In the genomic region with DNA sequence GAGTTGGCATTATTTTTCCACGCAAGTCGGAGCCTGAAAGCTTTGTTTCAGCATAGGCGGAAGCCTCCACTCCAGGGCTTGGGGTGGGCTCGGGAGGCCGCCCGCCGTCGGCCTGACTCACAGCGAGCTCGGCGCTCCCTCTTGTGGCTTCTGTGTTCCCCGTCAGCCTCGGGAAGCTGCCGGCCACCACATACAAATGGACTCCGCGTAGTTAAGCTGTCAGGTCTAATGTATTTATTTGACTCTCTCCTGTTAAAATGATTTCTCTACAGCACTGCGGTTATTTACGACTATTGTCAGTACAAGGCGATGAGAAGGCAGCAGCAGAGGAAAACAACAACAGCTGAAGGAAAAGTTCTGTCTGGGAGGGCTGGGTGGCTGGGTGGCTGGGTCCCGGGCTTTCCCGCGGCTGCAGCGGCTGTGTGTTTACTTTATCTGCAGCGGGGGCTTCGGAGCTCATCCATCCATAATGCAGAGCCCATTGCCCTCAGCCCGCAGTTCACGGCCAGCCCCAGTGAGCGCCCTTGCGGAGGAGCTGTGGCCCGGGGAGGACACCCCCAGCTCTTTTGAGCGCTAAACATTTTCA, we compare ENCODE assay signal across 1 cellular context.
TF ChIP-seq lines count a peak whose summit lies in the region.

No MANE protein-coding gene starts in this region.

TF ChIP-seq in HepG2, 621 proteins besides CTCF, POLR2A, EP300 and RAD21 (continued from another document):
- TF ChIP-seq, protein P1, sequence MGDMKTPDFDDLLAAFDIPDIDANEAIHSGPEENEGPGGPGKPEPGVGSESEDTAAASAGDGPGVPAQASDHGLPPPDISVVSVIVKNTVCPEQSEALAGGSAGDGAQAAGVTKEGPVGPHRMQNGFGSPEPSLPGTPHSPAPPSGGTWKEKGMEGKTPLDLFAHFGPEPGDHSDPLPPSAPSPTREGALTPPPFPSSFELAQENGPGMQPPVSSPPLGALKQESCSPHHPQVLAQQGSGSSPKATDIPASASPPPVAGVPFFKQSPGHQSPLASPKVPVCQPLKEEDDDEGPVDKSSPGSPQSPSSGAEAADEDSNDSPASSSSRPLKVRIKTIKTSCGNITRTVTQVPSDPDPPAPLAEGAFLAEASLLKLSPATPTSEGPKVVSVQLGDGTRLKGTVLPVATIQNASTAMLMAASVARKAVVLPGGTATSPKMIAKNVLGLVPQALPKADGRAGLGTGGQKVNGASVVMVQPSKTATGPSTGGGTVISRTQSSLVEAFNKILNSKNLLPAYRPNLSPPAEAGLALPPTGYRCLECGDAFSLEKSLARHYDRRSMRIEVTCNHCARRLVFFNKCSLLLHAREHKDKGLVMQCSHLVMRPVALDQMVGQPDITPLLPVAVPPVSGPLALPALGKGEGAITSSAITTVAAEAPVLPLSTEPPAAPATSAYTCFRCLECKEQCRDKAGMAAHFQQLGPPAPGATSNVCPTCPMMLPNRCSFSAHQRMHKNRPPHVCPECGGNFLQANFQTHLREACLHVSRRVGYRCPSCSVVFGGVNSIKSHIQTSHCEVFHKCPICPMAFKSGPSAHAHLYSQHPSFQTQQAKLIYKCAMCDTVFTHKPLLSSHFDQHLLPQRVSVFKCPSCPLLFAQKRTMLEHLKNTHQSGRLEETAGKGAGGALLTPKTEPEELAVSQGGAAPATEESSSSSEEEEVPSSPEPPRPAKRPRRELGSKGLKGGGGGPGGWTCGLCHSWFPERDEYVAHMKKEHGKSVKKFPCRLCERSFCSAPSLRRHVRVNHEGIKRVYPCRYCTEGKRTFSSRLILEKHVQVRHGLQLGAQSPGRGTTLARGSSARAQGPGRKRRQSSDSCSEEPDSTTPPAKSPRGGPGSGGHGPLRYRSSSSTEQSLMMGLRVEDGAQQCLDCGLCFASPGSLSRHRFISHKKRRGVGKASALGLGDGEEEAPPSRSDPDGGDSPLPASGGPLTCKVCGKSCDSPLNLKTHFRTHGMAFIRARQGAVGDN (CRISPR knock-in tag; IDR thresholded peaks at IDR 0.05), result peak; percentile 18; the same call in 1 of the 2 replicates
- TF ChIP-seq LRRFIP1 (CRISPR knock-in tag; conservative IDR thresholded peaks at IDR 0.05), result no peak
- TF ChIP-seq NFATC3 (CRISPR knock-in tag; IDR thresholded peaks at IDR 0.05), result no peak
- no peak for TF ChIP-seq ZNF431 (CRISPR knock-in tag; IDR thresholded peaks at IDR 0.05; ENCODE audit: borderline replicate concordance, low read depth)
- TF ChIP-seq ZNF598 (CRISPR knock-in tag; IDR thresholded peaks at IDR 0.05; ENCODE audit: borderline replicate concordance), result no peak
- TF ChIP-seq ZSCAN20 (CRISPR knock-in tag; IDR thresholded peaks at IDR 0.05; ENCODE audit: borderline replicate concordance), result no peak
- TF ChIP-seq STAG1 (CRISPR knock-in tag; IDR thresholded peaks at IDR 0.05), result peak; percentile 75
- no peak for TF ChIP-seq ZFP36L2 (CRISPR knock-in tag; IDR thresholded peaks at IDR 0.05)
- no peak for TF ChIP-seq TOPORS (CRISPR knock-in tag; IDR thresholded peaks at IDR 0.05)
- TF ChIP-seq XRCC5 (optimal IDR thresholded peaks at IDR 0.05; ENCODE audit: low read length), result peak; percentile 39
